16 cellular contexts compared by ENCODE assay signal in genomic region chrX:87337267-87337666, GRCh38.
"Had no signal": no experiment of that assay in that cellular context is flagged by ENCODE, and none has a peak within 500 bp of the region (broad histone marks: within the 10 kb centered on the region; RNA-seq: fewer than 3 reads in every experiment).

No MANE protein-coding gene starts in this region.

- H3K27ac ChIP-seq: thoracic aorta had no signal

- FAIRE-seq: bronchial epithelial cell, urothelium cell line had no signal

- H3K27me3 Mint-ChIP-seq: activated CD8-positive, alpha-beta memory T cell treated with anti-CD3 and anti-CD28 coated beads, Interleukin-2, amount 10 ng/mL, durations not matched to agents 7 days and 5 days; activated naive CD8-positive, alpha-beta T cell; memory B cell; stimulated activated naive CD8-positive, alpha-beta T cell treated with anti-CD3 and anti-CD28 coated beads, Interleukin-15, Interleukin-2, amounts not matched to agents 100 ng/mL and 50 ng/mL, for 24 hours had no signal

- H3K4me3 Mint-ChIP-seq: activated CD8-positive, alpha-beta memory T cell treated with anti-CD3 and anti-CD28 coated beads, Interleukin-2, amount 10 ng/mL, durations not matched to agents 7 days and 5 days; activated naive CD8-positive, alpha-beta T cell; activated T-cell treated with anti-CD3 and anti-CD28 coated beads, Interleukin-2, amount 50 U/mL, for 24 hours; memory B cell; natural killer cell; stimulated activated naive CD8-positive, alpha-beta T cell treated with anti-CD3 and anti-CD28 coated beads, Interleukin-15, Interleukin-2, amounts not matched to agents 100 ng/mL and 50 ng/mL, for 24 hours had no signal

- DNase-seq: activated CD4-positive, alpha-beta T cell treated with anti-CD3 and anti-CD28 coated beads for 1 hour; activated CD4-positive, alpha-beta T cell treated with anti-CD3 and anti-CD28 coated beads, Interleukin-2, amount 50 U/mL, for 48 hours; activated CD8-positive, alpha-beta memory T cell treated with anti-CD3 and anti-CD28 coated beads, Interleukin-2, amount 10 ng/mL, durations not matched to agents 7 days and 5 days; activated effector memory CD4-positive, alpha-beta T cell treated with anti-CD3 and anti-CD28 coated beads, Interleukin-2, amount 50 U/mL, for 16 hours; activated T-cell treated with anti-CD3 and anti-CD28 coated beads, Interleukin-2, amount 50 U/mL, for 24 hours; foreskin melanocyte; head of caudate nucleus; natural killer cell; stimulated activated CD4-positive, alpha-beta T cell treated with anti-CD3 and anti-CD28 coated beads, Interleukin-15, amount 100 ng/mL, for 24 hours; stimulated activated CD4-positive, alpha-beta T cell treated with anti-CD3 and anti-CD28 coated beads, Interleukin-4, amount 100 ng/mL, for 24 hours had no signal

- H3K9me3 Mint-ChIP-seq: activated T-cell treated with anti-CD3 and anti-CD28 coated beads, Interleukin-2, amount 50 U/mL, for 24 hours; memory B cell; natural killer cell; stimulated activated naive CD8-positive, alpha-beta T cell treated with anti-CD3 and anti-CD28 coated beads, Interleukin-15, Interleukin-2, amounts not matched to agents 100 ng/mL and 50 ng/mL, for 24 hours had no signal

- H3K4me3 ChIP-seq: thoracic aorta had no signal

- H3K4me1 Mint-ChIP-seq: activated CD8-positive, alpha-beta memory T cell treated with anti-CD3 and anti-CD28 coated beads, Interleukin-2, amount 10 ng/mL, durations not matched to agents 7 days and 5 days; memory B cell; natural killer cell had no signal

- H3K27ac Mint-ChIP-seq: activated CD8-positive, alpha-beta memory T cell treated with anti-CD3 and anti-CD28 coated beads, Interleukin-2, amount 10 ng/mL, durations not matched to agents 7 days and 5 days; activated naive CD8-positive, alpha-beta T cell; activated T-cell treated with anti-CD3 and anti-CD28 coated beads, Interleukin-2, amount 50 U/mL, for 24 hours; memory B cell; natural killer cell; stimulated activated naive CD8-positive, alpha-beta T cell treated with anti-CD3 and anti-CD28 coated beads, Interleukin-15, Interleukin-2, amounts not matched to agents 100 ng/mL and 50 ng/mL, for 24 hours had no signal

- H3K36me3 Mint-ChIP-seq: activated CD8-positive, alpha-beta memory T cell treated with anti-CD3 and anti-CD28 coated beads, Interleukin-2, amount 10 ng/mL, durations not matched to agents 7 days and 5 days; activated naive CD8-positive, alpha-beta T cell; memory B cell; natural killer cell had no signal

- H3K36me3 ChIP-seq: thoracic aorta had no signal

- ATAC-seq: activated CD8-positive, alpha-beta memory T cell treated with anti-CD3 and anti-CD28 coated beads, Interleukin-2, amount 10 ng/mL, durations not matched to agents 7 days and 5 days; natural killer cell had no signal
